20 cellular contexts compared by ENCODE assay signal in genomic region chrX:95675794-95676193, GRCh38.
"Had no signal": no experiment of that assay in that cellular context is flagged by ENCODE, and none has a peak within 500 bp of the region (broad histone marks: within the 10 kb centered on the region; RNA-seq: fewer than 3 reads in every experiment).

No MANE protein-coding gene starts in this region.

- H3K27ac ChIP-seq: dorsolateral prefrontal cortex, heart left ventricle, neutrophil, right atrium auricular region, sigmoid colon, skin epidermis, suprapubic skin, thyroid gland had no signal

- H3K4me1 ChIP-seq: heart left ventricle, right atrium auricular region, sigmoid colon, suprapubic skin, thyroid gland had no signal

- H3K9me3 ChIP-seq: esophagus squamous epithelium, heart left ventricle, mucosa of descending colon, neutrophil, right atrium auricular region, sigmoid colon, suprapubic skin, thyroid gland had no signal

- H3K27me3 ChIP-seq: esophagus squamous epithelium, heart left ventricle, neutrophil, right atrium auricular region, sigmoid colon, suprapubic skin, thyroid gland had no signal

- DNase-seq: cortex of kidney; dorsolateral prefrontal cortex; effector CD8-positive, alpha-beta T cell; esophagus squamous epithelium; heart left ventricle; hippocampal formation; kidney glomerular epithelial cell; mucosa of descending colon; naive thymus-derived CD8-positive, alpha-beta T cell; sigmoid colon; stimulated activated CD4-positive, alpha-beta T cell treated with anti-CD3 and anti-CD28 coated beads, Interleukin-12 subunit alpha, Interleukin-12 subunit beta, amount 100 ng/mL, for 4 hours; stimulated activated CD4-positive, alpha-beta T cell treated with anti-CD3 and anti-CD28 coated beads, Interleukin-2, amount 100 ng/mL, for 48 hours; stimulated activated naive CD4-positive, alpha-beta T cell treated with Interleukin-2 at 50 U/mL for 16 hours; thyroid gland had no signal

- H3K4me3 ChIP-seq: dorsolateral prefrontal cortex, esophagus squamous epithelium, heart left ventricle, mucosa of descending colon, right atrium auricular region, sigmoid colon, skin epidermis, suprapubic skin, thyroid gland had no signal

- ATAC-seq: heart left ventricle; mucosa of descending colon; naive thymus-derived CD8-positive, alpha-beta T cell had no signal

- FAIRE-seq: frontal cortex, urothelium cell line had no signal

- H3K36me3 ChIP-seq: esophagus squamous epithelium, heart left ventricle, neutrophil, right atrium auricular region, sigmoid colon, suprapubic skin, thyroid gland had no signal
